Comparison of ENCODE assay signal across 9 cellular contexts in the genomic region with DNA sequence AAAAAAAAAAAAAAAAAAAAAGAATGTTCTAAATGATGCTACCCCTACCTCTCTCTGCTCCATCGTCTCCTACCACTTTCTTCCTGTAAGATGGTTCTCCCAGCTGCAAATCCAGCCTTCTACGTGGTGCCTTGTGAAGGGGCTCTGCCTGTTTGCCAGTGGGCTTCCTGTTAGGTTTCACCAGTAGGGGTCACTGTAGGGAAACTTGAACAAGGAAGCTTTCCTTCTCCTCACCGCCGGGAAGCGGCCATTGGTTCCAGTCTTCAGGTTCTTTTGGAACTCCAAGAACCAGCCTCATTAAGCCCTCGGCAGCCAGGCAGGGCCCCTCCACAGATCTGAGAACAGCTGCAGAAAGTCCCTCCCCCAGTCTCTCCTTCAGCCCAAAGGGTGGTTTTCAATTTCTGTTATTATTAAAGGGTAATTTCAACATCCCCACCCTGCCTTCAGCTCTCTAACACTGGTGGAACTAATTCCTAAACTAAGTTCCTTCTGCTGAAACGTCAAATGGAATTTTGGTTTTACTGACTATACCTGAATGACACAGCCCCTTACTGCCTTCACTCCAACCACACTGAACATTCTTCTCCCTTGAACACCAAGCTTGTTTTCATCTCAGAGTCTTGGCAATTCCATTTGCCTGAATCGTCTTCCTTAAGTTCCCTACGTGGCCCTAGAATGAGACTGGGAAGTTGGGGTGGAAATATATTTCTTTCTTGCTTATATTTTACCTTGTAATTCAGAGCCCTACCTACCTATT. TPM values are rescaled to one million over a fixed set of nuclear protein-coding genes. Genes with fewer than 3 reads are reported as not detected.
DNase-seq lines count a peak whose midpoint lies in the region; ATAC-seq and TF ChIP-seq lines count a peak whose summit lies in the region.
"Had no signal": no experiment of that assay in that cellular context is flagged by ENCODE, and none has a peak within 500 bp of the region (broad histone marks: within the 10 kb centered on the region; RNA-seq: fewer than 3 reads in every experiment).

No MANE protein-coding gene starts in this region.

- H3K79me2 ChIP-seq in parathyroid adenoma, result peaks cover 12% of the 10 kb centered on the region

- no peak overlapping the region for H3K4me2 ChIP-seq in parathyroid adenoma (ENCODE audit: low read length)

- H3K4me1 ChIP-seq in parathyroid adenoma, result no peaks in the 10 kb centered on the region

- no peak overlapping the region for H3K9ac ChIP-seq in parathyroid adenoma

- peak; percentile 58 for TF ChIP-seq CTCF in cardiac fibroblast (IDR thresholded peaks at IDR 0.05; ENCODE audit: low read depth, low read length)
- TF ChIP-seq CTCF in parathyroid adenoma (IDR thresholded peaks at IDR 0.05), result peak; percentile 19

- DNase-seq in NCI-H748 (lab: John Stamatoyannopoulos, UW; ENCODE audit: unreplicated experiment) (peak; percentile 42), NCI-H748 treated with DMSO at 0.1 percent for 48 hours (lab: John Stamatoyannopoulos, UW) (no peak), M059J (ENCODE audit: low read depth) (peak; percentile 39), cardiac fibroblast (ENCODE audit: low read depth in 2 of 2) (peak in 1 of 2 donors; percentile 59), globus pallidus (ENCODE audit: low spot score) (no peak), NCI-H2196 treated with DMSO at 0.1 percent for 48 hours (lab: John Stamatoyannopoulos, UW; ENCODE audit: unreplicated experiment) (no peak)
- DNase-seq: effector memory CD8-positive, alpha-beta T cell had no signal

- no peak overlapping the region for H3K4me3 ChIP-seq in cardiac fibroblast (replicated peaks in 1 of 2; ENCODE audit: low read depth in 2 of 2, low read length in 2 of 2)
- H3K4me3 ChIP-seq in parathyroid adenoma (ENCODE audit: low read depth, low read length), result no peak overlapping the region

- no peak overlapping the region for H2AFZ ChIP-seq in parathyroid adenoma

- H3K9me3 ChIP-seq in parathyroid adenoma (ENCODE audit: control insufficient read depth, low read length), result no peaks in the 10 kb centered on the region

- no peaks in the 10 kb centered on the region for H3K36me3 ChIP-seq in parathyroid adenoma (ENCODE audit: control insufficient read depth, insufficient read depth, low read length)

- ATAC-seq in HG02885 (IDR thresholded peaks at IDR 0.05; ENCODE audit: poor library complexity, unreplicated experiment), result no peak
- ATAC-seq: effector memory CD8-positive, alpha-beta T cell had no signal

- H3K27ac ChIP-seq in parathyroid adenoma, result no peak overlapping the region

- H3K27me3 ChIP-seq in parathyroid adenoma (ENCODE audit: control insufficient read depth, insufficient read depth, low read length), result no peaks in the 10 kb centered on the region

RNA-seq across cellular contexts. Expression of a gene that starts 13.5 kb away (rescaled TPM):
- total RNA-seq in M059J (2014; rRNA removed; shearing (Covaris generic)), result 14.1 and 19.7 TPM in 2 replicates

Comparison
In these comparisons a context has a peak if more than half of its experiments do, and no peak if none do; other contexts are left out.
1. DNase-seq: peak in NCI-H748 (single experiment) and M059J (single experiment); none in NCI-H748 treated with DMSO at 0.1 percent for 48 hours (single experiment), globus pallidus (single experiment) and NCI-H2196 treated with DMSO at 0.1 percent for 48 hours (single experiment).